ENCODE assay signal across 8 cellular contexts in the genomic region with DNA sequence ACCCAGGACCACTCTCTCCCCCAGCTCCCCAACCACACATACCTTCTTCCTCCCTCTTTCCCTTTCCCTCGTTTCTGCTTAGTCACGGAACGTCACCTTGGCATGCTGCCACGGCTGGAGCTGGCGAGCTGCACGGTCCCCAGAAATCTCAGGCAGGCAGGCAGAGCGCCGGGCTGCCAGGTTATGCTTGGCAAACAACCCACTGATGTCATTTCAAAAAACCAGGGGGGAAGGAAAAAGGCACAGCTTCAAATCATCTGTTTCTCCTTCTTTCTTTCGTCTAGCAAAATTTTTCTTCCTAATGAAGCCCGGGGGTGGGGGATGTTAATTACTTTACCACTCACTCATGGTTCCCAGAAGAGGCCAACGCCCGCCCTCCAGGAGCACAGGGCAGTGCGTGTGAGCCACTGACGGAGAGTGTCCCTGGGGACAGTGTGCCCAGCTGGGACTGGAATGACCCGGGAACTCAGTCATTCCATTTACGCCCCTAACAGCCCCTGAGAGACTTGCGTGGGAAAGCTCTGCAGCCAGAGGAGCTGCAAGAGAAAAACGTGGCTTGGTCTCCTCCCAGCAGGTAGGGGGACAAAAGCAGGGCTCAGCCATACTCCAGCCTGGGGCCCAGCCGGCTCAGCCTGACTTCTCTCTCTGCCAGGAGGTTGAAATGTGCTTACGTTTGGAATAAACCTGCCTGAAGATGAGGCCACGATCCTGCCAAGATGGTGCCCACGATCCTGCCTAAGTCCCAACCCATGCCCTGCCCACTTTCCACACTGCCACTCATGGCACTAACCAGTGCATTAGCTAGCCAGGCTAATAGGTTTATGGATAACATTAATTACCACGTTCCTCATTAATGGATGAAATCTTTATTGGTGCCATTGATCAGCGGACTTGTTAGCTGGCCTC.
DNase-seq lines count a peak whose midpoint lies in the region; ATAC-seq and TF ChIP-seq lines count a peak whose summit lies in the region.

No MANE protein-coding gene starts in this region.

- ATAC-seq in upper lobe of left lung (ENCODE audit: low FRiP score in 2 of 2) (peak; percentile 56 to 70), GM21423 (IDR thresholded peaks at IDR 0.05; ENCODE audit: unreplicated experiment) (no peak), HG03460 (IDR thresholded peaks at IDR 0.05; ENCODE audit: unreplicated experiment) (no peak)
- no peak for ATAC-seq in activated T-cell treated with anti-CD3 and anti-CD28 coated beads, Interleukin-2, amount 50 U/mL, for 72 hours (replicated peaks in 1 of 2)

- H3K27me3 ChIP-seq in upper lobe of left lung, result no peaks in the 10 kb centered on the region

- no peaks in the 10 kb centered on the region for H3K9me3 Mint-ChIP-seq in activated T-cell treated with anti-CD3 and anti-CD28 coated beads, Interleukin-2, amount 50 U/mL, for 72 hours

- H3K36me3 Mint-ChIP-seq in activated T-cell treated with anti-CD3 and anti-CD28 coated beads, Interleukin-2, amount 50 U/mL, for 72 hours (ENCODE audit: insufficient read depth in 2 of 2), result no peaks in the 10 kb centered on the region

- H3K4me3 ChIP-seq in cardiac fibroblast (replicated peaks in 1 of 2; ENCODE audit: low read depth in 2 of 2, low read length in 2 of 2), result peak overlapping the region in 1 of 2 donors; percentile 15
- no peak overlapping the region for H3K4me3 ChIP-seq in lower leg skin (ENCODE audit: low read depth, poor library complexity, severe bottlenecking)
- peak overlapping the region in 1 of 4 donors; percentile 19 for H3K4me3 ChIP-seq in upper lobe of left lung

- TF ChIP-seq POLR2A in lower leg skin (IDR thresholded peaks at IDR 0.05) (no peak), upper lobe of left lung (IDR thresholded peaks at IDR 0.05) (no peak)

- H3K27ac ChIP-seq in upper lobe of left lung, result peak overlapping the region; percentile 27 to 77 (median 48)

- peaks cover 19% of the 10 kb centered on the region for H3K4me1 Mint-ChIP-seq in activated T-cell treated with anti-CD3 and anti-CD28 coated beads, Interleukin-2, amount 50 U/mL, for 72 hours (ENCODE audit: low read depth)

- no peaks in the 10 kb centered on the region for H3K9me3 ChIP-seq in upper lobe of left lung

- WGBS in lower leg skin, 2 donors, result 21 to 22% methylated on average over 23 to 24 of the region's 24 CpGs
- WGBS in upper lobe of left lung, 2 donors, result 36 to 48% methylated on average over 21 to 24 of the region's 24 CpGs

- intact Hi-C loops in lower leg skin (cut with DNase I; ENCODE audit: low total_unique reads), result loop anchor here (10.0 kb wide), 1 partner anchor 186 kb away; no protein-coding TSS in a partner anchor

- no peak for TF ChIP-seq CTCF in cardiac fibroblast (IDR thresholded peaks at IDR 0.05; ENCODE audit: low read depth, low read length)
- no peak for TF ChIP-seq CTCF in lower leg skin (IDR thresholded peaks at IDR 0.05)
- TF ChIP-seq CTCF in upper lobe of left lung (IDR thresholded peaks at IDR 0.05), result peak in 1 of 6 experiments; percentile 13

- no peaks in the 10 kb centered on the region for H3K36me3 ChIP-seq in upper lobe of left lung

- peak in 2 of 4 donors; percentile 61 to 65 for TF ChIP-seq EP300 in upper lobe of left lung (IDR thresholded peaks at IDR 0.05)

- peaks cover 13 to 29% (median 23%) of the 10 kb centered on the region in 4 donors for H3K4me1 ChIP-seq in upper lobe of left lung

- H3K4me3 Mint-ChIP-seq in activated T-cell treated with anti-CD3 and anti-CD28 coated beads, Interleukin-2, amount 50 U/mL, for 72 hours, result no peak overlapping the region

- peaks cover 14% of the 10 kb centered on the region for H3K27me3 Mint-ChIP-seq in activated T-cell treated with anti-CD3 and anti-CD28 coated beads, Interleukin-2, amount 50 U/mL, for 72 hours (ENCODE audit: low read depth)

- no peak overlapping the region for H3K27ac Mint-ChIP-seq in activated T-cell treated with anti-CD3 and anti-CD28 coated beads, Interleukin-2, amount 50 U/mL, for 72 hours

- peak; percentile 75 for DNase-seq in DMS153 (lab: John Stamatoyannopoulos, UW)
- peak; percentile 82 for DNase-seq in NCI-H2171 treated with DMSO at 0.1 percent for 48 hours (lab: John Stamatoyannopoulos, UW)
- peak; percentile 96 for DNase-seq in cardiac fibroblast (ENCODE audit: low read depth in 2 of 2)
- peak; percentile 43 to 95 for DNase-seq in lower leg skin (ENCODE audit: low spot score in 2 of 2)
- DNase-seq in upper lobe of left lung, result peak; percentile 75 to 90
- no peak for DNase-seq in activated T-cell treated with anti-CD3 and anti-CD28 coated beads, Interleukin-2, amount 50 U/mL, for 72 hours

Comparison
In these comparisons a context has a peak if more than half of its experiments do, and no peak if none do; other contexts are left out.
1. DNase-seq: peak in DMS153 (single experiment), NCI-H2171 treated with DMSO at 0.1 percent for 48 hours (single experiment), cardiac fibroblast (2 of 2), lower leg skin (2 of 2) and upper lobe of left lung (2 of 2); none in activated T-cell treated with anti-CD3 and anti-CD28 coated beads, Interleukin-2, amount 50 U/mL, for 72 hours (0 of 2).
2. ATAC-seq: peak in upper lobe of left lung (2 of 2); none in GM21423 (single experiment), HG03460 (single experiment) and activated T-cell treated with anti-CD3 and anti-CD28 coated beads, Interleukin-2, amount 50 U/mL, for 72 hours (0 of 2).